ENCODE assay signal across 2 cellular contexts in the genomic region with DNA sequence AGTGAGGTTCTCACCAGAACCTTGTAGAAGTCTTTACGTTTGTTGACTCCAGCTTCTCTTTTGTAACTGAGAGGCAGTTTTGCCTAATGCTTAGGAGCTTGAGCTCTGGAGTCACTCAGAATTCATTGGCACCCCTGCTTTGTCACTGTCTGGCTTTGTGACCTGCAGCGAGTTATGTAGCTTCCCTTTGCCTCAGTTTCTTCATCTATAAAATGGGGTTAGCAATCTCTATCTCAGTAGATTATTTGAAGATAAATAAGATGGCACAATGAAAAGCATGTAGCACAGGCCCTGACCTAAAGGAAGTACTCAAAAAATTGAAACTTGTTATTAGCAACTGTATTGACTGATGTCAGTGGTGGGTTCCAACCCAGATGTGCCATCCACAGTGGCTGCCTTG.
TF ChIP-seq lines count a peak whose summit lies in the region.

No MANE protein-coding gene starts in this region.

TF ChIP-seq in HepG2, 621 proteins besides CTCF, POLR2A, EP300 and RAD21:
- peak; percentile 74 for TF ChIP-seq ZNF629 (CRISPR knock-in tag; conservative IDR thresholded peaks at IDR 0.05)
- TF ChIP-seq, protein P1, sequence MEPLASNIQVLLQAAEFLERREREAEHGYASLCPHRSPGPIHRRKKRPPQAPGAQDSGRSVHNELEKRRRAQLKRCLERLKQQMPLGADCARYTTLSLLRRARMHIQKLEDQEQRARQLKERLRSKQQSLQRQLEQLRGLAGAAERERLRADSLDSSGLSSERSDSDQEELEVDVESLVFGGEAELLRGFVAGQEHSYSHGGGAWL (CRISPR knock-in tag; IDR thresholded peaks at IDR 0.05): no peak

TF ChIP-seq in K562, 482 proteins besides CTCF, POLR2A, EP300 and RAD21:
- TF ChIP-seq, protein P2, sequence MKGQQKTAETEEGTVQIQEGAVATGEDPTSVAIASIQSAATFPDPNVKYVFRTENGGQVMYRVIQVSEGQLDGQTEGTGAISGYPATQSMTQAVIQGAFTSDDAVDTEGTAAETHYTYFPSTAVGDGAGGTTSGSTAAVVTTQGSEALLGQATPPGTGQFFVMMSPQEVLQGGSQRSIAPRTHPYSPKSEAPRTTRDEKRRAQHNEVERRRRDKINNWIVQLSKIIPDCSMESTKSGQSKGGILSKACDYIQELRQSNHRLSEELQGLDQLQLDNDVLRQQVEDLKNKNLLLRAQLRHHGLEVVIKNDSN (CRISPR knock-in tag; IDR thresholded peaks at IDR 0.05): no peak
- TF ChIP-seq BCOR (IDR thresholded peaks at IDR 0.05) (peak; percentile 66), ZFPM2 (CRISPR knock-in tag; IDR thresholded peaks at IDR 0.05) (no peak), RBM25 (IDR thresholded peaks at IDR 0.05; ENCODE audit: low read depth, low read length, severe bottlenecking) (peak; percentile 86), PHF21A (IDR thresholded peaks at IDR 0.05; ENCODE audit: borderline replicate concordance, low read depth) (no peak), MTA3 (IDR thresholded peaks at IDR 0.05; ENCODE audit: borderline replicate concordance) (no peak)
- TF ChIP-seq, protein P3, sequence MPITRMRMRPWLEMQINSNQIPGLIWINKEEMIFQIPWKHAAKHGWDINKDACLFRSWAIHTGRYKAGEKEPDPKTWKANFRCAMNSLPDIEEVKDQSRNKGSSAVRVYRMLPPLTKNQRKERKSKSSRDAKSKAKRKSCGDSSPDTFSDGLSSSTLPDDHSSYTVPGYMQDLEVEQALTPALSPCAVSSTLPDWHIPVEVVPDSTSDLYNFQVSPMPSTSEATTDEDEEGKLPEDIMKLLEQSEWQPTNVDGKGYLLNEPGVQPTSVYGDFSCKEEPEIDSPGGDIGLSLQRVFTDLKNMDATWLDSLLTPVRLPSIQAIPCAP (CRISPR knock-in tag; IDR thresholded peaks at IDR 0.05; ENCODE audit: borderline replicate concordance): no peak
- TF ChIP-seq, protein P4, sequence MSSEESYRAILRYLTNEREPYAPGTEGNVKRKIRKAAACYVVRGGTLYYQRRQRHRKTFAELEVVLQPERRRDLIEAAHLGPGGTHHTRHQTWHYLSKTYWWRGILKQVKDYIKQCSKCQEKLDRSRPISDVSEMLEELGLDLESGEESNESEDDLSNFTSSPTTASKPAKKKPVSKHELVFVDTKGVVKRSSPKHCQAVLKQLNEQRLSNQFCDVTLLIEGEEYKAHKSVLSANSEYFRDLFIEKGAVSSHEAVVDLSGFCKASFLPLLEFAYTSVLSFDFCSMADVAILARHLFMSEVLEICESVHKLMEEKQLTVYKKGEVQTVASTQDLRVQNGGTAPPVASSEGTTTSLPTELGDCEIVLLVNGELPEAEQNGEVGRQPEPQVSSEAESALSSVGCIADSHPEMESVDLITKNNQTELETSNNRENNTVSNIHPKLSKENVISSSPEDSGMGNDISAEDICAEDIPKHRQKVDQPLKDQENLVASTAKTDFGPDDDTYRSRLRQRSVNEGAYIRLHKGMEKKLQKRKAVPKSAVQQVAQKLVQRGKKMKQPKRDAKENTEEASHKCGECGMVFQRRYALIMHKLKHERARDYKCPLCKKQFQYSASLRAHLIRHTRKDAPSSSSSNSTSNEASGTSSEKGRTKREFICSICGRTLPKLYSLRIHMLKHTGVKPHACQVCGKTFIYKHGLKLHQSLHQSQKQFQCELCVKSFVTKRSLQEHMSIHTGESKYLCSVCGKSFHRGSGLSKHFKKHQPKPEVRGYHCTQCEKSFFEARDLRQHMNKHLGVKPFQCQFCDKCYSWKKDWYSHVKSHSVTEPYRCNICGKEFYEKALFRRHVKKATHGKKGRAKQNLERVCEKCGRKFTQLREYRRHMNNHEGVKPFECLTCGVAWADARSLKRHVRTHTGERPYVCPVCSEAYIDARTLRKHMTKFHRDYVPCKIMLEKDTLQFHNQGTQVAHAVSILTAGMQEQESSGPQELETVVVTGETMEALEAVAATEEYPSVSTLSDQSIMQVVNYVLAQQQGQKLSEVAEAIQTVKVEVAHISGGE (CRISPR knock-in tag; IDR thresholded peaks at IDR 0.05): no peak
